In the genomic region with DNA sequence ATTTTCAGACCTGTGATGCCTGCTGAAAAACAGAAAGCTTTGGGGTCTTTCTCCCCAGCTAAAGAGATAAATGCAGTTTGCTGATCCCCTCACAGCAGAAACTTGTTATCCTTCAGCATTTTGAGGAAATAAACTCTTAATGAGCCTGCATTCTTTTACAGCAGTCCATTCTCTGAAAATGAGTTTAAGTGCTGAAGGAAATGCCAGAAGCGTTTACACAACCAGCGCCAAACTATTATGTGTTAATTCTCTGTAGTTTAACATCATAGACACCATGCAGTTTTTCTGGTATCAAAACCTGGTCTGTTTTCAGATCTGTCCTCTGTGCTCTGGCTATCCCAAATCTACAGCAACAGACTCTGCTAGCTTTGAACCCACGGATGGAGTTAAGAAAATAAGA, we compare ENCODE assay signal across 16 cellular contexts.
DNase-seq lines count a peak whose midpoint lies in the region; ATAC-seq, FAIRE-seq and TF ChIP-seq lines count a peak whose summit lies in the region.
"Had no signal": no experiment of that assay in that cellular context is flagged by ENCODE, and none has a peak within 500 bp of the region (broad histone marks: within the 10 kb centered on the region; RNA-seq: fewer than 3 reads in every experiment).

No MANE protein-coding gene starts in this region.

- H3K27me3 Mint-ChIP-seq in GM23338 (ENCODE audit: insufficient read depth, low read depth, poor library complexity): peaks cover 2% of the 10 kb centered on the region

- H3F3A ChIP-seq in GM23338 (replicated peaks; ENCODE audit: low read depth): no peaks in the 10 kb centered on the region

- H3K4me3 ChIP-seq in GM23338: no peak overlapping the region
- H3K4me3 ChIP-seq in SK-N-MC: peak overlapping the region; percentile 30
- H3K4me3 ChIP-seq in dorsolateral prefrontal cortex: peak overlapping the region in 43 of 59 donors; percentile 1 to 55 (median 27)
- H3K4me3 ChIP-seq: K562 had no signal

- no peak overlapping the region for H3K27ac ChIP-seq in GM23338 (ENCODE audit: low read depth)
- no peak overlapping the region for H3K27ac ChIP-seq in SK-N-MC
- H3K27ac ChIP-seq in dorsolateral prefrontal cortex: peak overlapping the region in 41 of 59 donors; percentile 1 to 78 (median 37)

- H3K9me2 ChIP-seq in GM23338 (ENCODE audit: insufficient read depth): no peaks in the 10 kb centered on the region

- H3K4me1 Mint-ChIP-seq in GM23338: peaks cover 3% of the 10 kb centered on the region; the same call in 1 of the 3 replicates
- H3K4me1 Mint-ChIP-seq: CD14-positive monocyte had no signal

- peak overlapping the region; percentile 31 for H3K4me2 ChIP-seq in GM23338

- no peak for FAIRE-seq in urothelium cell line (lab: Jason Lieb, UNC)
- FAIRE-seq: K562 had no signal

- H3K36me3 Mint-ChIP-seq in GM23338 (ENCODE audit: low read depth): no peaks in the 10 kb centered on the region
- H3K36me3 Mint-ChIP-seq: CD14-positive monocyte had no signal

- H2AFZ ChIP-seq in GM23338: no peak overlapping the region; the same call in 1 of the 2 replicates

- H3K4me1 ChIP-seq in GM23338 (ENCODE audit: insufficient read depth): peaks cover 11% of the 10 kb centered on the region

- no peak overlapping the region for H3K4me3 Mint-ChIP-seq in GM23338
- H3K4me3 Mint-ChIP-seq: CD14-positive monocyte, HFFc6 had no signal

- H3K36me3 ChIP-seq in GM23338 (ENCODE audit: insufficient read depth) (no peaks in the 10 kb centered on the region), SK-N-MC (ENCODE audit: insufficient read depth, low read length) (no peaks in the 10 kb centered on the region)

- no peaks in the 10 kb centered on the region for H3K9me3 Mint-ChIP-seq in GM23338
- H3K9me3 Mint-ChIP-seq: CD14-positive monocyte, HFFc6 had no signal

- no peak for DNase-seq in GM23338 (ENCODE audit: low spot score)
- no peak for DNase-seq in SK-N-MC (ENCODE audit: low read depth, low spot score)
- no peak for DNase-seq in dorsolateral prefrontal cortex
- DNase-seq in renal cortical epithelial cell (ENCODE audit: low read depth): peak; percentile 1
- DNase-seq in urothelium cell line (ENCODE audit: low spot score): no peak
- DNase-seq in DMS79 treated with DMSO at 0.1 percent for 48 hours (lab: John Stamatoyannopoulos, UW): no peak
- DNase-seq: AML-193, DND-41, HFFc6, NCI-H187 treated with DMSO at 0.1 percent for 48 hours, NCI-H446 treated with DMSO at 0.1 percent for 48 hours, NCI-H774, SIG-M5 had no signal

- TF ChIP-seq CTCF in GM23338 (conservative IDR thresholded peaks at IDR 0.05; ENCODE audit: low read depth in 2 of 2) (no peak), dorsolateral prefrontal cortex (IDR thresholded peaks at IDR 0.05 in 54 of 56, conservative IDR thresholded peaks at IDR 0.05 in 2 of 56; ENCODE audit: low read depth in 1 of 56, partially characterized antibody in 56 of 56) (no peak)

- H3K9me3 ChIP-seq in SK-N-MC (ENCODE audit: low read depth, low read length): no peaks in the 10 kb centered on the region

- H3K9ac ChIP-seq in SK-N-MC (ENCODE audit: insufficient read length): no peak overlapping the region

- no peaks in the 10 kb centered on the region for H3K27me3 ChIP-seq in GM23338 (ENCODE audit: insufficient read depth)
- no peaks in the 10 kb centered on the region for H3K27me3 ChIP-seq in dorsolateral prefrontal cortex

- no peaks in the 10 kb centered on the region for H3K79me2 ChIP-seq in GM23338 (replicated peaks; ENCODE audit: insufficient read depth)

- no peaks in the 10 kb centered on the region for H4K20me1 ChIP-seq in GM23338 (replicated peaks; ENCODE audit: insufficient read depth)

- no peak for ATAC-seq in GM23338
- ATAC-seq in HG02798 (IDR thresholded peaks at IDR 0.05; ENCODE audit: poor library complexity, unreplicated experiment): no peak
- ATAC-seq: K562 had no signal

- no peak overlapping the region for H3K27ac Mint-ChIP-seq in GM23338
- H3K27ac Mint-ChIP-seq: CD14-positive monocyte, HFFc6 had no signal

- intact Hi-C loops in dorsolateral prefrontal cortex (cut with DNase I): no loop called here

TF ChIP-seq in GM23338, 12 proteins besides CTCF, POLR2A, EP300 and RAD21 (continues in another document):
- TF ChIP-seq STAT1 (IDR thresholded peaks at IDR 0.05; ENCODE audit: unreplicated experiment): no peak
- no peak for TF ChIP-seq ZNF331 (CRISPR knock-in tag; IDR thresholded peaks at IDR 0.05; ENCODE audit: low read depth)
- no peak for TF ChIP-seq EZH2 (IDR thresholded peaks at IDR 0.05; ENCODE audit: low read depth, unreplicated experiment)
- TF ChIP-seq CREB1 (CRISPR knock-in tag; IDR thresholded peaks at IDR 0.05; ENCODE audit: low read depth): no peak
- TF ChIP-seq ETS1 (IDR thresholded peaks at IDR 0.05): no peak
- TF ChIP-seq, protein P1, sequence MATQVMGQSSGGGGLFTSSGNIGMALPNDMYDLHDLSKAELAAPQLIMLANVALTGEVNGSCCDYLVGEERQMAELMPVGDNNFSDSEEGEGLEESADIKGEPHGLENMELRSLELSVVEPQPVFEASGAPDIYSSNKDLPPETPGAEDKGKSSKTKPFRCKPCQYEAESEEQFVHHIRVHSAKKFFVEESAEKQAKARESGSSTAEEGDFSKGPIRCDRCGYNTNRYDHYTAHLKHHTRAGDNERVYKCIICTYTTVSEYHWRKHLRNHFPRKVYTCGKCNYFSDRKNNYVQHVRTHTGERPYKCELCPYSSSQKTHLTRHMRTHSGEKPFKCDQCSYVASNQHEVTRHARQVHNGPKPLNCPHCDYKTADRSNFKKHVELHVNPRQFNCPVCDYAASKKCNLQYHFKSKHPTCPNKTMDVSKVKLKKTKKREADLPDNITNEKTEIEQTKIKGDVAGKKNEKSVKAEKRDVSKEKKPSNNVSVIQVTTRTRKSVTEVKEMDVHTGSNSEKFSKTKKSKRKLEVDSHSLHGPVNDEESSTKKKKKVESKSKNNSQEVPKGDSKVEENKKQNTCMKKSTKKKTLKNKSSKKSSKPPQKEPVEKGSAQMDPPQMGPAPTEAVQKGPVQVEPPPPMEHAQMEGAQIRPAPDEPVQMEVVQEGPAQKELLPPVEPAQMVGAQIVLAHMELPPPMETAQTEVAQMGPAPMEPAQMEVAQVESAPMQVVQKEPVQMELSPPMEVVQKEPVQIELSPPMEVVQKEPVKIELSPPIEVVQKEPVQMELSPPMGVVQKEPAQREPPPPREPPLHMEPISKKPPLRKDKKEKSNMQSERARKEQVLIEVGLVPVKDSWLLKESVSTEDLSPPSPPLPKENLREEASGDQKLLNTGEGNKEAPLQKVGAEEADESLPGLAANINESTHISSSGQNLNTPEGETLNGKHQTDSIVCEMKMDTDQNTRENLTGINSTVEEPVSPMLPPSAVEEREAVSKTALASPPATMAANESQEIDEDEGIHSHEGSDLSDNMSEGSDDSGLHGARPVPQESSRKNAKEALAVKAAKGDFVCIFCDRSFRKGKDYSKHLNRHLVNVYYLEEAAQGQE (IDR thresholded peaks at IDR 0.05; ENCODE audit: unreplicated experiment): no peak
- TF ChIP-seq POLR2AphosphoS5 (IDR thresholded peaks at IDR 0.05; ENCODE audit: low read depth): no peak

Comparison
In these comparisons a context has a peak if more than half of its experiments do, and no peak if none do; other contexts are left out.
1. H3K27ac ChIP-seq: peak in dorsolateral prefrontal cortex (41 of 59); none in GM23338 (single experiment) and SK-N-MC (single experiment).